ENCODE assay signal across 1 cellular context in the genomic region with DNA sequence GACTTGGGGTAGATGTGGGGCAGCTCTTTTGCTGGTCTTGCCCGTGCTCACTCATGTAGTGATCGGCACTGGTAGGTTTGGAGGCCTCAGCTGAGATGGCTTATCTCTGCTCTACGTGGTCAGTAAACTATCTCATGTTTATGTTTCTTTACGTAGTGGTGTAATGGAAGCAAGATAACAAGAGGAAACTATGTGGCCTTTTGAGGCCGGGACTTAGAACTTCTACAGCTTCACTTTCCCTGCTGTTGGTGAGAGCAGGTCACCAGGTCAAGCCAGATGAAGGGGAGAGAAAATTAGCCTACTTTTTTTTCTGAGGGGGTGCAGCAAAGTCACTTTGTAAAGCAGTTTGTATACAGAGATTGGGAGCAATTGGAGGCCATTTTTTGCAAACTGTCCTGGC.
TF ChIP-seq lines count a peak whose summit lies in the region.

No MANE protein-coding gene starts in this region.

TF ChIP-seq in HepG2, 621 proteins besides CTCF, POLR2A, EP300 and RAD21 (continued from another document and continues in another):
- TF ChIP-seq, protein P1, sequence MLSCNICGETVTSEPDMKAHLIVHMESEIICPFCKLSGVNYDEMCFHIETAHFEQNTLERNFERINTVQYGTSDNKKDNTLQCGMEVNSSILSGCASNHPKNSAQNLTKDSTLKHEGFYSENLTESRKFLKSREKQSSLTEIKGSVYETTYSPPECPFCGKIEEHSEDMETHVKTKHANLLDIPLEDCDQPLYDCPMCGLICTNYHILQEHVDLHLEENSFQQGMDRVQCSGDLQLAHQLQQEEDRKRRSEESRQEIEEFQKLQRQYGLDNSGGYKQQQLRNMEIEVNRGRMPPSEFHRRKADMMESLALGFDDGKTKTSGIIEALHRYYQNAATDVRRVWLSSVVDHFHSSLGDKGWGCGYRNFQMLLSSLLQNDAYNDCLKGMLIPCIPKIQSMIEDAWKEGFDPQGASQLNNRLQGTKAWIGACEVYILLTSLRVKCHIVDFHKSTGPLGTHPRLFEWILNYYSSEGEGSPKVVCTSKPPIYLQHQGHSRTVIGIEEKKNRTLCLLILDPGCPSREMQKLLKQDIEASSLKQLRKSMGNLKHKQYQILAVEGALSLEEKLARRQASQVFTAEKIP (CRISPR knock-in tag; IDR thresholded peaks at IDR 0.05; ENCODE audit: borderline replicate concordance), result no peak
- TF ChIP-seq KDM3A (CRISPR knock-in tag; IDR thresholded peaks at IDR 0.05; ENCODE audit: low read depth) (no peak), KLF15 (CRISPR knock-in tag; IDR thresholded peaks at IDR 0.05; ENCODE audit: borderline replicate concordance) (no peak), ZNF569 (CRISPR knock-in tag; IDR thresholded peaks at IDR 0.05; ENCODE audit: borderline replicate concordance) (no peak), RBM22 (optimal IDR thresholded peaks at IDR 0.05; ENCODE audit: low read length) (no peak), MIER3 (CRISPR knock-in tag; IDR thresholded peaks at IDR 0.05; ENCODE audit: borderline replicate concordance) (no peak), SP4 (CRISPR knock-in tag; IDR thresholded peaks at IDR 0.05) (no peak), ZNF17 (CRISPR knock-in tag; IDR thresholded peaks at IDR 0.05) (no peak), ZNF7 (CRISPR knock-in tag; IDR thresholded peaks at IDR 0.05) (no peak), SOX6 (IDR thresholded peaks at IDR 0.05) (no peak), SOX6 (CRISPR knock-in tag; IDR thresholded peaks at IDR 0.05) (peak; percentile 83), ZNF768 (CRISPR knock-in tag; IDR thresholded peaks at IDR 0.05) (no peak), HHEX (CRISPR knock-in tag; IDR thresholded peaks at IDR 0.05) (peak; percentile 49; the same call in 1 of the 2 replicates), ATF7-NPFF (CRISPR knock-in tag; IDR thresholded peaks at IDR 0.05; ENCODE audit: low read depth) (no peak), ZNF557 (CRISPR knock-in tag; IDR thresholded peaks at IDR 0.05) (no peak), NR2F1 (CRISPR knock-in tag; IDR thresholded peaks at IDR 0.05) (peak; percentile 56 to 80; a peak in 3 of 4 replicates), ZNF335 (CRISPR knock-in tag; IDR thresholded peaks at IDR 0.05) (no peak), REL (CRISPR knock-in tag; conservative IDR thresholded peaks at IDR 0.05) (no peak), ZFP62 (CRISPR knock-in tag; IDR thresholded peaks at IDR 0.05) (no peak), ZNF3 (CRISPR knock-in tag; IDR thresholded peaks at IDR 0.05) (no peak)
- TF ChIP-seq, protein P2, sequence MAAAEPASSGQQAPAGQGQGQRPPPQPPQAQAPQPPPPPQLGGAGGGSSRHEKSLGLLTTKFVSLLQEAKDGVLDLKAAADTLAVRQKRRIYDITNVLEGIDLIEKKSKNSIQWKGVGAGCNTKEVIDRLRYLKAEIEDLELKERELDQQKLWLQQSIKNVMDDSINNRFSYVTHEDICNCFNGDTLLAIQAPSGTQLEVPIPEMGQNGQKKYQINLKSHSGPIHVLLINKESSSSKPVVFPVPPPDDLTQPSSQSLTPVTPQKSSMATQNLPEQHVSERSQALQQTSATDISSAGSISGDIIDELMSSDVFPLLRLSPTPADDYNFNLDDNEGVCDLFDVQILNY (CRISPR knock-in tag; conservative IDR thresholded peaks at IDR 0.05), result no peak
- TF ChIP-seq, protein P3, sequence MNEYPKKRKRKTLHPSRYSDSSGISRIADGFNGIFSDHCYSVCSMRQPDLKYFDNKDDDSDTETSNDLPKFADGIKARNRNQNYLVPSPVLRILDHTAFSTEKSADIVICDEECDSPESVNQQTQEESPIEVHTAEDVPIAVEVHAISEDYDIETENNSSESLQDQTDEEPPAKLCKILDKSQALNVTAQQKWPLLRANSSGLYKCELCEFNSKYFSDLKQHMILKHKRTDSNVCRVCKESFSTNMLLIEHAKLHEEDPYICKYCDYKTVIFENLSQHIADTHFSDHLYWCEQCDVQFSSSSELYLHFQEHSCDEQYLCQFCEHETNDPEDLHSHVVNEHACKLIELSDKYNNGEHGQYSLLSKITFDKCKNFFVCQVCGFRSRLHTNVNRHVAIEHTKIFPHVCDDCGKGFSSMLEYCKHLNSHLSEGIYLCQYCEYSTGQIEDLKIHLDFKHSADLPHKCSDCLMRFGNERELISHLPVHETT (CRISPR knock-in tag; conservative IDR thresholded peaks at IDR 0.05), result no peak
- TF ChIP-seq, protein P4, sequence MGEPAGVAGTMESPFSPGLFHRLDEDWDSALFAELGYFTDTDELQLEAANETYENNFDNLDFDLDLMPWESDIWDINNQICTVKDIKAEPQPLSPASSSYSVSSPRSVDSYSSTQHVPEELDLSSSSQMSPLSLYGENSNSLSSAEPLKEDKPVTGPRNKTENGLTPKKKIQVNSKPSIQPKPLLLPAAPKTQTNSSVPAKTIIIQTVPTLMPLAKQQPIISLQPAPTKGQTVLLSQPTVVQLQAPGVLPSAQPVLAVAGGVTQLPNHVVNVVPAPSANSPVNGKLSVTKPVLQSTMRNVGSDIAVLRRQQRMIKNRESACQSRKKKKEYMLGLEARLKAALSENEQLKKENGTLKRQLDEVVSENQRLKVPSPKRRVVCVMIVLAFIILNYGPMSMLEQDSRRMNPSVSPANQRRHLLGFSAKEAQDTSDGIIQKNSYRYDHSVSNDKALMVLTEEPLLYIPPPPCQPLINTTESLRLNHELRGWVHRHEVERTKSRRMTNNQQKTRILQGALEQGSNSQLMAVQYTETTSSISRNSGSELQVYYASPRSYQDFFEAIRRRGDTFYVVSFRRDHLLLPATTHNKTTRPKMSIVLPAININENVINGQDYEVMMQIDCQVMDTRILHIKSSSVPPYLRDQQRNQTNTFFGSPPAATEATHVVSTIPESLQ (CRISPR knock-in tag; conservative IDR thresholded peaks at IDR 0.05), result no peak
- TF ChIP-seq, protein P5, sequence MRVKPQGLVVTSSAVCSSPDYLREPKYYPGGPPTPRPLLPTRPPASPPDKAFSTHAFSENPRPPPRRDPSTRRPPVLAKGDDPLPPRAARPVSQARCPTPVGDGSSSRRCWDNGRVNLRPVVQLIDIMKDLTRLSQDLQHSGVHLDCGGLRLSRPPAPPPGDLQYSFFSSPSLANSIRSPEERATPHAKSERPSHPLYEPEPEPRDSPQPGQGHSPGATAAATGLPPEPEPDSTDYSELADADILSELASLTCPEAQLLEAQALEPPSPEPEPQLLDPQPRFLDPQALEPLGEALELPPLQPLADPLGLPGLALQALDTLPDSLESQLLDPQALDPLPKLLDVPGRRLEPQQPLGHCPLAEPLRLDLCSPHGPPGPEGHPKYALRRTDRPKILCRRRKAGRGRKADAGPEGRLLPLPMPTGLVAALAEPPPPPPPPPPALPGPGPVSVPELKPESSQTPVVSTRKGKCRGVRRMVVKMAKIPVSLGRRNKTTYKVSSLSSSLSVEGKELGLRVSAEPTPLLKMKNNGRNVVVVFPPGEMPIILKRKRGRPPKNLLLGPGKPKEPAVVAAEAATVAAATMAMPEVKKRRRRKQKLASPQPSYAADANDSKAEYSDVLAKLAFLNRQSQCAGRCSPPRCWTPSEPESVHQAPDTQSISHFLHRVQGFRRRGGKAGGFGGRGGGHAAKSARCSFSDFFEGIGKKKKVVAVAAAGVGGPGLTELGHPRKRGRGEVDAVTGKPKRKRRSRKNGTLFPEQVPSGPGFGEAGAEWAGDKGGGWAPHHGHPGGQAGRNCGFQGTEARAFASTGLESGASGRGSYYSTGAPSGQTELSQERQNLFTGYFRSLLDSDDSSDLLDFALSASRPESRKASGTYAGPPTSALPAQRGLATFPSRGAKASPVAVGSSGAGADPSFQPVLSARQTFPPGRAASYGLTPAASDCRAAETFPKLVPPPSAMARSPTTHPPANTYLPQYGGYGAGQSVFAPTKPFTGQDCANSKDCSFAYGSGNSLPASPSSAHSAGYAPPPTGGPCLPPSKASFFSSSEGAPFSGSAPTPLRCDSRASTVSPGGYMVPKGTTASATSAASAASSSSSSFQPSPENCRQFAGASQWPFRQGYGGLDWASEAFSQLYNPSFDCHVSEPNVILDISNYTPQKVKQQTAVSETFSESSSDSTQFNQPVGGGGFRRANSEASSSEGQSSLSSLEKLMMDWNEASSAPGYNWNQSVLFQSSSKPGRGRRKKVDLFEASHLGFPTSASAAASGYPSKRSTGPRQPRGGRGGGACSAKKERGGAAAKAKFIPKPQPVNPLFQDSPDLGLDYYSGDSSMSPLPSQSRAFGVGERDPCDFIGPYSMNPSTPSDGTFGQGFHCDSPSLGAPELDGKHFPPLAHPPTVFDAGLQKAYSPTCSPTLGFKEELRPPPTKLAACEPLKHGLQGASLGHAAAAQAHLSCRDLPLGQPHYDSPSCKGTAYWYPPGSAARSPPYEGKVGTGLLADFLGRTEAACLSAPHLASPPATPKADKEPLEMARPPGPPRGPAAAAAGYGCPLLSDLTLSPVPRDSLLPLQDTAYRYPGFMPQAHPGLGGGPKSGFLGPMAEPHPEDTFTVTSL (CRISPR knock-in tag; IDR thresholded peaks at IDR 0.05; ENCODE audit: borderline replicate concordance), result peak; percentile 66; the same call in 1 of the 2 replicates
- TF ChIP-seq, protein P6, sequence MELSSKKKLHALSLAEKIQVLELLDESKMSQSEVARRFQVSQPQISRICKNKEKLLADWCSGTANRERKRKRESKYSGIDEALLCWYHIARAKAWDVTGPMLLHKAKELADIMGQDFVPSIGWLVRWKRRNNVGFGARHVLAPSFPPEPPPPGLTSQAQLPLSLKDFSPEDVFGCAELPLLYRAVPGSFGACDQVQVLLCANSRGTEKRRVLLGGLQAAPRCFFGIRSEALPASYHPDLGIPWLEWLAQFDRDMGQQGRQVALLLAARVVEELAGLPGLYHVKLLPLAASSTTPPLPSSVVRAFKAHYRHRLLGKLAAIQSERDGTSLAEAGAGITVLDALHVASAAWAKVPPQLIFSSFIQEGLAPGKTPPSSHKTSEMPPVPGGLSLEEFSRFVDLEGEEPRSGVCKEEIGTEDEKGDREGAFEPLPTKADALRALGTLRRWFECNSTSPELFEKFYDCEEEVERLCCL (CRISPR knock-in tag; IDR thresholded peaks at IDR 0.05; ENCODE audit: borderline replicate concordance), result no peak
- TF ChIP-seq, protein P7, sequence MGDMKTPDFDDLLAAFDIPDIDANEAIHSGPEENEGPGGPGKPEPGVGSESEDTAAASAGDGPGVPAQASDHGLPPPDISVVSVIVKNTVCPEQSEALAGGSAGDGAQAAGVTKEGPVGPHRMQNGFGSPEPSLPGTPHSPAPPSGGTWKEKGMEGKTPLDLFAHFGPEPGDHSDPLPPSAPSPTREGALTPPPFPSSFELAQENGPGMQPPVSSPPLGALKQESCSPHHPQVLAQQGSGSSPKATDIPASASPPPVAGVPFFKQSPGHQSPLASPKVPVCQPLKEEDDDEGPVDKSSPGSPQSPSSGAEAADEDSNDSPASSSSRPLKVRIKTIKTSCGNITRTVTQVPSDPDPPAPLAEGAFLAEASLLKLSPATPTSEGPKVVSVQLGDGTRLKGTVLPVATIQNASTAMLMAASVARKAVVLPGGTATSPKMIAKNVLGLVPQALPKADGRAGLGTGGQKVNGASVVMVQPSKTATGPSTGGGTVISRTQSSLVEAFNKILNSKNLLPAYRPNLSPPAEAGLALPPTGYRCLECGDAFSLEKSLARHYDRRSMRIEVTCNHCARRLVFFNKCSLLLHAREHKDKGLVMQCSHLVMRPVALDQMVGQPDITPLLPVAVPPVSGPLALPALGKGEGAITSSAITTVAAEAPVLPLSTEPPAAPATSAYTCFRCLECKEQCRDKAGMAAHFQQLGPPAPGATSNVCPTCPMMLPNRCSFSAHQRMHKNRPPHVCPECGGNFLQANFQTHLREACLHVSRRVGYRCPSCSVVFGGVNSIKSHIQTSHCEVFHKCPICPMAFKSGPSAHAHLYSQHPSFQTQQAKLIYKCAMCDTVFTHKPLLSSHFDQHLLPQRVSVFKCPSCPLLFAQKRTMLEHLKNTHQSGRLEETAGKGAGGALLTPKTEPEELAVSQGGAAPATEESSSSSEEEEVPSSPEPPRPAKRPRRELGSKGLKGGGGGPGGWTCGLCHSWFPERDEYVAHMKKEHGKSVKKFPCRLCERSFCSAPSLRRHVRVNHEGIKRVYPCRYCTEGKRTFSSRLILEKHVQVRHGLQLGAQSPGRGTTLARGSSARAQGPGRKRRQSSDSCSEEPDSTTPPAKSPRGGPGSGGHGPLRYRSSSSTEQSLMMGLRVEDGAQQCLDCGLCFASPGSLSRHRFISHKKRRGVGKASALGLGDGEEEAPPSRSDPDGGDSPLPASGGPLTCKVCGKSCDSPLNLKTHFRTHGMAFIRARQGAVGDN (CRISPR knock-in tag; IDR thresholded peaks at IDR 0.05), result no peak
